In genomic region chr9:75265525-75265972, GRCh38 we compare ENCODE assay signal across 8 cellular contexts.
A peak's percentile ranks its signal among the peaks of the same experiment; 100 is the strongest.
DNase-seq lines count a peak whose midpoint lies in the region; ATAC-seq and FAIRE-seq lines count a peak whose summit lies in the region.

No MANE protein-coding gene starts in this region.

- H3K4me3 ChIP-seq in skeletal muscle cell (ENCODE audit: low read depth, low read length): no peak overlapping the region

- DNase-seq in DMS53 treated with DMSO at 0.1 percent for 48 hours (lab: John Stamatoyannopoulos, UW; ENCODE audit: unreplicated experiment) (peak; percentile 15), RCC 7860 (ENCODE audit: low spot score) (peak; percentile 25), left ventricle myocardium superior (no peak), skeletal muscle cell (ENCODE audit: low read depth) (peak; percentile 8), NCI-H146 treated with DMSO at 0.1 percent for 48 hours (lab: John Stamatoyannopoulos, UW; ENCODE audit: unreplicated experiment) (no peak)
- DNase-seq in activated naive CD8-positive, alpha-beta T cell treated with anti-CD3 and anti-CD28 coated beads, Interleukin-2, amount 50 U/mL, for 16 hours (ENCODE audit: low read depth, low spot score): peak; percentile 4

- peak; percentile 89 for ATAC-seq in GM19395 (IDR thresholded peaks at IDR 0.05; ENCODE audit: unreplicated experiment)
- ATAC-seq in HG03565 (IDR thresholded peaks at IDR 0.05; ENCODE audit: unreplicated experiment): peak; percentile 87
- peak; percentile 72 for ATAC-seq in left ventricle myocardium superior

- FAIRE-seq in RCC 7860 (lab: Jason Lieb, UNC): peak; percentile 18

- intact Hi-C loops in left ventricle myocardium superior (cut with micrococcal nuclease): loop anchor here (5.0 kb wide), 2 partner anchors 592 to 1037 kb away; no protein-coding TSS in a partner anchor

Comparison
In these comparisons a context has a peak if more than half of its experiments do, and no peak if none do; other contexts are left out.
1. DNase-seq: peak in DMS53 treated with DMSO at 0.1 percent for 48 hours (single experiment), RCC 7860 (single experiment), activated naive CD8-positive, alpha-beta T cell treated with anti-CD3 and anti-CD28 coated beads, Interleukin-2, amount 50 U/mL, for 16 hours (single experiment) and skeletal muscle cell (single experiment); none in left ventricle myocardium superior (single experiment) and NCI-H146 treated with DMSO at 0.1 percent for 48 hours (single experiment).
2. Peak in every context shown above with its lines, with median percentiles within 50 percentile points of each other: ATAC-seq.